Comparison of ENCODE assay signal across 2 cellular contexts in genomic region chr11:88384004-88384677, GRCh38.
TF ChIP-seq lines count a peak whose summit lies in the region.

No MANE protein-coding gene starts in this region.

TF ChIP-seq in Ishikawa, 13 proteins besides CTCF, POLR2A, EP300 and RAD21:
- TF ChIP-seq NFIC (IDR thresholded peaks at IDR 0.05) (no peak), TEAD4 (IDR thresholded peaks at IDR 0.05) (no peak), TAF1 (IDR thresholded peaks at IDR 0.05; ENCODE audit: low read depth) (no peak), CEBPB (IDR thresholded peaks at IDR 0.05) (peak; percentile 80), USF1 (IDR thresholded peaks at IDR 0.05) (no peak)

TF ChIP-seq in GM12878, 131 proteins besides CTCF, POLR2A, EP300 and RAD21:
- TF ChIP-seq PRDM15 (CRISPR knock-in tag; IDR thresholded peaks at IDR 0.05) (no peak), MYB (IDR thresholded peaks at IDR 0.05; ENCODE audit: borderline replicate concordance, low read depth, low read length) (no peak), MAX (IDR thresholded peaks at IDR 0.05; ENCODE audit: low read depth, low read length) (no peak), POU2F2 (IDR thresholded peaks at IDR 0.05; ENCODE audit: borderline replicate concordance, low read depth, low read length) (no peak), HDAC6 (IDR thresholded peaks at IDR 0.05; ENCODE audit: unreplicated experiment) (no peak), YY1 (IDR thresholded peaks at IDR 0.05; ENCODE audit: low read depth, low read length) (no peak), ZNF24 (IDR thresholded peaks at IDR 0.05) (no peak), SREBF2 (IDR thresholded peaks at IDR 0.05; ENCODE audit: low read length) (no peak), ZBTB33 (IDR thresholded peaks at IDR 0.05) (no peak), BCL11A (IDR thresholded peaks at IDR 0.05; ENCODE audit: low read depth, low read length) (no peak), JUNB (IDR thresholded peaks at IDR 0.05) (no peak), NRF1 (conservative IDR thresholded peaks at IDR 0.05; ENCODE audit: low read depth, low read length) (no peak), ZNF274 (IDR thresholded peaks at IDR 0.05; ENCODE audit: insufficient read depth, insufficient read length) (no peak), EZH2 (IDR thresholded peaks at IDR 0.05; ENCODE audit: borderline replicate concordance, control insufficient read depth, low read depth, low read length) (no peak), ZNF384 (IDR thresholded peaks at IDR 0.05; ENCODE audit: borderline replicate concordance, low read depth, low read length) (no peak), HCFC1 (IDR thresholded peaks at IDR 0.05; ENCODE audit: low read length) (no peak)
